ENCODE assay signal across 34 cellular contexts in genomic region chr1:234264832-234265231, GRCh38.
"Had no signal": no experiment of that assay in that cellular context is flagged by ENCODE, and none has a peak within 500 bp of the region (broad histone marks: within the 10 kb centered on the region; RNA-seq: fewer than 3 reads in every experiment).

No MANE protein-coding gene starts in this region.

- H3K36me3 ChIP-seq: adrenal gland, esophagus muscularis mucosa, gastrocnemius medialis, WERI-Rb-1 had no signal

- H3K4me1 ChIP-seq: adrenal gland, esophagus muscularis mucosa had no signal

- H3K27me3 ChIP-seq: adrenal gland, body of pancreas, esophagus muscularis mucosa, foreskin keratinocyte, gastrocnemius medialis had no signal

- H3K4me1 Mint-ChIP-seq: activated B cell treated with CpG ODN at 0.5 μM for 24 hours had no signal

- H3K9me3 Mint-ChIP-seq: activated B cell treated with CpG ODN at 0.5 μM for 24 hours; activated CD8-positive, alpha-beta T cell treated with anti-CD3 and anti-CD28 coated beads for 36 hours; activated naive CD4-positive, alpha-beta T cell treated with anti-CD3 and anti-CD28 coated beads, Interleukin-2, amount 50 U/mL, for 24 hours; activated naive CD8-positive, alpha-beta T cell treated with anti-CD3 and anti-CD28 coated beads, Interleukin-2, amount 50 U/mL, for 24 hours; activated T-cell treated with anti-CD3 and anti-CD28 coated beads, Interleukin-2, amount 50 U/mL, for 4 hours; effector memory CD8-positive, alpha-beta T cell; T-helper 2 cell treated with Interferon-gamma antibody and Interleukin-4, amounts not matched to agents 5 μg/mL and 100 μg/mL, for 36 hours had no signal

- H3K4me3 Mint-ChIP-seq: activated B cell treated with CpG ODN at 0.5 μM for 24 hours; activated CD8-positive, alpha-beta T cell treated with anti-CD3 and anti-CD28 coated beads for 36 hours; activated naive CD4-positive, alpha-beta T cell treated with anti-CD3 and anti-CD28 coated beads for 36 hours; activated naive CD4-positive, alpha-beta T cell treated with anti-CD3 and anti-CD28 coated beads, Interleukin-2, amount 50 U/mL, for 24 hours; activated naive CD8-positive, alpha-beta T cell treated with anti-CD3 and anti-CD28 coated beads for 36 hours; activated naive CD8-positive, alpha-beta T cell treated with anti-CD3 and anti-CD28 coated beads, Interleukin-2, amount 50 U/mL, for 24 hours; activated T-cell treated with anti-CD3 and anti-CD28 coated beads, Interleukin-2, amount 50 U/mL, for 4 hours; activated T-helper 17 cell treated with anti-CD3 and anti-CD28 coated beads, Interleukin-2, amount 50 U/mL, for 72 hours; effector memory CD8-positive, alpha-beta T cell; T-helper 17 cell; T-helper 2 cell treated with Interferon-gamma antibody and Interleukin-4, amounts not matched to agents 5 μg/mL and 100 μg/mL, for 36 hours had no signal

- DNase-seq: activated B cell treated with CpG ODN at 0.5 μM for 24 hours; activated CD4-positive, alpha-beta T cell treated with anti-CD3 and anti-CD28 coated beads for 48 hours; activated CD4-positive, alpha-beta T cell treated with anti-CD3 and anti-CD28 coated beads, Interleukin-2, amount 50 U/mL, for 1 hour; activated CD4-positive, alpha-beta T cell treated with anti-CD3 and anti-CD28 coated beads, Interleukin-2, amount 50 U/mL, for 48 hours; activated CD8-positive, alpha-beta memory T cell treated with anti-CD3 and anti-CD28 coated beads for 24 hours; activated CD8-positive, alpha-beta T cell treated with anti-CD3 and anti-CD28 coated beads for 36 hours; activated effector memory CD4-positive, alpha-beta T cell treated with Interleukin-2 at 50 U/mL for 16 hours; activated gamma-delta T cell treated with Interleukin-2 at 50 U/mL for 16 hours; activated naive CD4-positive, alpha-beta T cell treated with anti-CD3 and anti-CD28 coated beads for 36 hours; activated naive CD8-positive, alpha-beta T cell treated with anti-CD3 and anti-CD28 coated beads for 36 hours; activated naive CD8-positive, alpha-beta T cell treated with anti-CD3 and anti-CD28 coated beads, Interleukin-2, amount 50 U/mL, for 24 hours; activated T-cell treated with anti-CD3 and anti-CD28 coated beads, Interleukin-2, amount 50 U/mL, for 4 hours; adrenal gland; amygdala; aorta; body of pancreas; caudate nucleus; cortex of kidney; dermis blood vessel endothelial cell; effector CD4-positive, alpha-beta T cell; effector memory CD8-positive, alpha-beta T cell; erythroblast; foreskin keratinocyte; gastrocnemius medialis; T-helper 1 cell; T-helper 17 cell; T1000; WERI-Rb-1 had no signal

- ATAC-seq: activated CD4-positive, CD25-positive, alpha-beta regulatory T cell treated with anti-CD3 and anti-CD28 coated beads, Interleukin-2, amount 50 U/mL, for 24 hours; activated CD8-positive, alpha-beta T cell treated with anti-CD3 and anti-CD28 coated beads for 36 hours; activated naive CD8-positive, alpha-beta T cell treated with anti-CD3 and anti-CD28 coated beads, Interleukin-2, amount 50 U/mL, for 24 hours; activated T-cell treated with anti-CD3 and anti-CD28 coated beads, Interleukin-2, amount 50 U/mL, for 4 hours; activated T-helper 17 cell treated with anti-CD3 and anti-CD28 coated beads, Interleukin-2, amount 50 U/mL, for 72 hours; body of pancreas; effector memory CD8-positive, alpha-beta T cell; foreskin keratinocyte; gastrocnemius medialis; T-helper 17 cell had no signal

- H3K27ac ChIP-seq: adrenal gland, body of pancreas, esophagus muscularis mucosa, foreskin keratinocyte, gastrocnemius medialis, WERI-Rb-1 had no signal

- H3K27ac Mint-ChIP-seq: activated B cell treated with CpG ODN at 0.5 μM for 24 hours; activated CD8-positive, alpha-beta T cell treated with anti-CD3 and anti-CD28 coated beads for 36 hours; activated naive CD4-positive, alpha-beta T cell treated with anti-CD3 and anti-CD28 coated beads for 36 hours; activated naive CD4-positive, alpha-beta T cell treated with anti-CD3 and anti-CD28 coated beads, Interleukin-2, amount 50 U/mL, for 24 hours; activated naive CD8-positive, alpha-beta T cell treated with anti-CD3 and anti-CD28 coated beads for 36 hours; activated naive CD8-positive, alpha-beta T cell treated with anti-CD3 and anti-CD28 coated beads, Interleukin-2, amount 50 U/mL, for 24 hours; activated T-helper 17 cell treated with anti-CD3 and anti-CD28 coated beads, Interleukin-2, amount 50 U/mL, for 72 hours; effector memory CD8-positive, alpha-beta T cell; T-helper 17 cell; T-helper 2 cell treated with Interferon-gamma antibody and Interleukin-4, amounts not matched to agents 5 μg/mL and 100 μg/mL, for 36 hours had no signal

- FAIRE-seq: colon had no signal

- H3K9me3 ChIP-seq: adrenal gland, body of pancreas, esophagus muscularis mucosa, gastrocnemius medialis had no signal

- H3K4me3 ChIP-seq: adrenal gland, body of pancreas, esophagus muscularis mucosa, gastrocnemius medialis had no signal
